13 cellular contexts compared by ENCODE assay signal in the genomic region with DNA sequence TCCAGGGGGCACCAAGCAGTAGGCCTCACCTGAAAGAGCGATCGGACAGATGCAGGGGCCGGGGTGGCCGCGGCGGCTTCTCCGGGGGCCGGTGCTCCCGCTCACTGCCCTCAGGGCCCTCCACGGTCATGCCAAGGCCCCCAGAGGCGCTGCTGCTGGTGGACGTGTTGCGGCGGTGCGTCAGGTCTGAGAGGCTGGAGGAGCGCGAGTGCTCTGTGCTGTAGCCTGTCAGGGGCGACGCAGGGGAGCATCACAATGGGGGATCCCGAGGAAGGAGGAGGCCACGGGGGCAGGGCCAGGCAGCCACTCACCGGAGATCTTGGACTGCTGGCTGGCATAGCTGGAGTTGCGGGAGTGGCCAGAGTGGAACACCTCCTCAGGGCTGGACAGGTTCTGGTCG.
"Had no signal": no experiment of that assay in that cellular context is flagged by ENCODE, and none has a peak within 500 bp of the region (broad histone marks: within the 10 kb centered on the region; RNA-seq: fewer than 3 reads in every experiment).

No MANE protein-coding gene starts in this region.

- H3K4me3 ChIP-seq: psoas muscle, SJSA1, stomach, thyroid gland, uterus had no signal

- DNase-seq: activated CD4-positive, alpha-beta T cell treated with anti-CD3 and anti-CD28 coated beads, Interleukin-2, amount 10 ng/mL, durations not matched to agents 24 days and 14 days; activated effector memory CD4-positive, alpha-beta T cell treated with anti-CD3 and anti-CD28 coated beads, Interleukin-2, amount 50 U/mL, for 16 hours; dermis blood vessel endothelial cell; nephron progenitor cell; psoas muscle; stimulated activated CD4-positive, alpha-beta T cell treated with anti-CD3 and anti-CD28 coated beads, Interleukin-12 subunit alpha, Interleukin-12 subunit beta, amount 100 ng/mL, for 4 hours; stimulated activated CD4-positive, alpha-beta T cell treated with anti-CD3 and anti-CD28 coated beads, Interleukin-2, amount 100 ng/mL, for 48 hours; stomach; thyroid gland; uterus had no signal

- H3K27ac ChIP-seq: psoas muscle, SJSA1 had no signal

- ATAC-seq: esophagus mucosa, psoas muscle, WTC11 had no signal
